ENCODE assay signal across 8 cellular contexts in genomic region chrX:64204252-64204651, GRCh38. TPM values are rescaled to one million over a fixed set of nuclear protein-coding genes. Genes with fewer than 3 reads are reported as not detected.
DNase-seq lines count a peak whose midpoint lies in the region; ATAC-seq and TF ChIP-seq lines count a peak whose summit lies in the region.

No MANE protein-coding gene starts in this region.

- H3K36me3 Mint-ChIP-seq in activated CD4-positive, alpha-beta T cell treated with anti-CD3 and anti-CD28 coated beads for 36 hours (ENCODE audit: low read depth), result no peaks in the 10 kb centered on the region

- H3K4me3 ChIP-seq in breast epithelium (peak overlapping the region; percentile 65 to 73 (median 67)), right lobe of liver (peak overlapping the region; percentile 63 to 74 (median 68)), transverse colon (peak overlapping the region; percentile 26 to 78 (median 60))

- no peaks in the 10 kb centered on the region for H3K9me3 ChIP-seq in breast epithelium
- no peaks in the 10 kb centered on the region for H3K9me3 ChIP-seq in right lobe of liver
- no peaks in the 10 kb centered on the region for H3K9me3 ChIP-seq in transverse colon

- 7% methylated on average over 3 of the region's 23 CpGs for WGBS in right lobe of liver (ENCODE audit: insufficient coverage, low coverage, low lambda C conversion rate, missing lambda C conversion rate)
- 53% methylated on average over 22 of the region's 23 CpGs; no CpG with 5 or more reads in 1 of the 2 donors for WGBS in transverse colon (ENCODE audit: low coverage in 1 of 2), 2 donors

- intact Hi-C loops in activated CD4-positive, alpha-beta T cell treated with anti-CD3 and anti-CD28 coated beads for 36 hours (cut with DNase I, micrococcal nuclease), result loop anchor here in 1 of 2 experiments (2.0 to 10.0 kb wide), 3 partner anchors 61 to 1331 kb away; partner anchors contain the start of genes LAS1L and ZC3H12B
- intact Hi-C loops in breast epithelium (cut with DNase I; ENCODE audit: low total_unique reads) (no loop called here), right lobe of liver (cut with DNase I) (no loop called here), transverse colon (cut with DNase I; ENCODE audit: low total_unique reads) (no loop called here)

- H3K4me1 Mint-ChIP-seq in activated CD4-positive, alpha-beta T cell treated with anti-CD3 and anti-CD28 coated beads for 36 hours, result peaks cover 13% of the 10 kb centered on the region

- peak overlapping the region; percentile 58 for H3K27ac Mint-ChIP-seq in activated CD4-positive, alpha-beta T cell treated with anti-CD3 and anti-CD28 coated beads for 36 hours

- TF ChIP-seq POLR2A in breast epithelium (IDR thresholded peaks at IDR 0.05) (no peak), right lobe of liver (IDR thresholded peaks at IDR 0.05) (no peak), transverse colon (IDR thresholded peaks at IDR 0.05) (no peak)

- H3K36me3 ChIP-seq in breast epithelium (no peaks in the 10 kb centered on the region), right lobe of liver (no peaks in the 10 kb centered on the region), transverse colon (no peaks in the 10 kb centered on the region)

- TF ChIP-seq CTCF in breast epithelium (IDR thresholded peaks at IDR 0.05) (no peak), right lobe of liver (IDR thresholded peaks at IDR 0.05) (no peak), transverse colon (IDR thresholded peaks at IDR 0.05) (no peak)

- no peak for DNase-seq in activated CD4-positive, alpha-beta T cell treated with anti-CD3 and anti-CD28 coated beads for 36 hours
- DNase-seq in activated CD4-positive, alpha-beta T cell treated with anti-CD3 and anti-CD28 coated beads for 4 hours, result no peak
- DNase-seq in breast epithelium (ENCODE audit: low spot score in 2 of 2), result no peak
- peak; percentile 56 to 87 (median 84) for DNase-seq in right lobe of liver
- DNase-seq in transverse colon, result peak; percentile 16
- DNase-seq in NCI-H1105 (lab: John Stamatoyannopoulos, UW), result no peak
- DNase-seq in NCI-H446 (lab: John Stamatoyannopoulos, UW), result no peak

- ATAC-seq in activated CD4-positive, alpha-beta T cell treated with anti-CD3 and anti-CD28 coated beads for 36 hours, result no peak
- ATAC-seq in right lobe of liver, result peak; percentile 11 to 65 (median 34)
- no peak for ATAC-seq in GM21786 (IDR thresholded peaks at IDR 0.05; ENCODE audit: unreplicated experiment)

- in situ Hi-C loops in transverse colon (cut with MboI; ENCODE audit: low pct_ligation_motif_present in 1 of 4, low pct_unique_long_range_greater_than_20kb in 1 of 4, low sequenced_read_pairs in 3 of 4), result no loop called here

- no peak for TF ChIP-seq EP300 in transverse colon (IDR thresholded peaks at IDR 0.05; ENCODE audit: low read depth)

- H3K4me1 ChIP-seq in breast epithelium (no peaks in the 10 kb centered on the region), right lobe of liver (peaks cover 0 to 17% (median 0%) of the 10 kb centered on the region in 4 donors), transverse colon (peaks cover 4 to 26% (median 16%) of the 10 kb centered on the region in 4 donors)

- H3K4me3 Mint-ChIP-seq in activated CD4-positive, alpha-beta T cell treated with anti-CD3 and anti-CD28 coated beads for 36 hours, result peak overlapping the region; percentile 75

- POLR2A ChIA-PET in activated CD4-positive, alpha-beta T cell treated with anti-CD3 and anti-CD28 coated beads for 36 hours (lab: Charles Lee), result no interaction called here

- H3K27ac ChIP-seq in breast epithelium (no peak overlapping the region), right lobe of liver (peak overlapping the region in 2 of 3 donors; percentile 92 to 93), transverse colon (peak overlapping the region; percentile 87 to 96 (median 95))

- H3K9me3 Mint-ChIP-seq in activated CD4-positive, alpha-beta T cell treated with anti-CD3 and anti-CD28 coated beads for 36 hours (ENCODE audit: low read depth), result no peaks in the 10 kb centered on the region

- H3K27me3 ChIP-seq in breast epithelium, result peaks cover 0 to 38% of the 10 kb centered on the region in 2 donors
- H3K27me3 ChIP-seq in right lobe of liver, result no peaks in the 10 kb centered on the region
- H3K27me3 ChIP-seq in transverse colon, result no peaks in the 10 kb centered on the region

- H3K27me3 Mint-ChIP-seq in activated CD4-positive, alpha-beta T cell treated with anti-CD3 and anti-CD28 coated beads for 36 hours, result no peaks in the 10 kb centered on the region

- CTCF ChIA-PET in activated CD4-positive, alpha-beta T cell treated with anti-CD3 and anti-CD28 coated beads for 36 hours (lab: Charles Lee), result no interaction called here

RNA-seq across cellular contexts. Expression of gene AMER1, which starts 1.3 kb away (rescaled TPM):
- total RNA-seq in activated CD4-positive, alpha-beta T cell treated with anti-CD3 and anti-CD28 coated beads for 36 hours, result 1 to 10 TPM; 3.2 to 3.5 TPM
- total RNA-seq in breast epithelium (1 to 10 TPM; 3.7 to 5.3 (median 4.3) TPM), right lobe of liver (1 to 10 TPM; 1.6 to 4.9 (median 2.6) TPM), transverse colon (1 to 10 TPM; 1.6 to 8.2 (median 5.3) TPM)

RNA-seq across cellular contexts. Expression of gene ASB12, which starts 26.2 kb away (rescaled TPM):
- total RNA-seq in activated CD4-positive, alpha-beta T cell treated with anti-CD3 and anti-CD28 coated beads for 36 hours, result not detected
- total RNA-seq in breast epithelium, result under 1 TPM in 1 of 3 donors, not detected in 2; 0.29 TPM
- total RNA-seq in right lobe of liver, result under 1 TPM in 1 of 6 experiments, not detected in 5; 0.18 TPM
- total RNA-seq in transverse colon, result under 1 TPM in 1 of 4 donors, not detected in 3; 0.41 TPM

Comparison
In these comparisons a context has a peak if more than half of its experiments do, and no peak if none do; other contexts are left out.
1. ATAC-seq: peak in right lobe of liver (4 of 4); none in activated CD4-positive, alpha-beta T cell treated with anti-CD3 and anti-CD28 coated beads for 36 hours (single experiment) and GM21786 (single experiment).
2. DNase-seq: peak in right lobe of liver (3 of 3) and transverse colon (single experiment); none in activated CD4-positive, alpha-beta T cell treated with anti-CD3 and anti-CD28 coated beads for 36 hours (single experiment), activated CD4-positive, alpha-beta T cell treated with anti-CD3 and anti-CD28 coated beads for 4 hours (0 of 2), breast epithelium (0 of 2), NCI-H1105 (single experiment) and NCI-H446 (0 of 2).
3. H3K27ac ChIP-seq: peak in right lobe of liver (2 of 3) and transverse colon (4 of 4); none in breast epithelium (0 of 2).
4. Peak in every context shown above with its lines, with median percentiles within 50 percentile points of each other: H3K4me3 ChIP-seq.